In genomic region chr7:43077732-43078391, GRCh38 we compare ENCODE assay signal across 14 cellular contexts. TPM values are rescaled to one million over a fixed set of nuclear protein-coding genes. Genes with fewer than 3 reads are reported as not detected.
A peak's percentile ranks its signal among the peaks of the same experiment; 100 is the strongest.
DNase-seq lines count a peak whose midpoint lies in the region; ATAC-seq and TF ChIP-seq lines count a peak whose summit lies in the region.
"Had no signal": no experiment of that assay in that cellular context is flagged by ENCODE, and none has a peak within 500 bp of the region (broad histone marks: within the 10 kb centered on the region; RNA-seq: fewer than 3 reads in every experiment).

No MANE protein-coding gene starts in this region.

- H3K4me3 ChIP-seq in HFF-Myc (replicated peaks; ENCODE audit: low read depth, low read length): no peak overlapping the region
- no peak overlapping the region for H3K4me3 ChIP-seq in SJCRH30
- H3K4me3 ChIP-seq in iPS-15b (ENCODE audit: low read depth, low read length): peak overlapping the region; percentile 18
- H3K4me3 ChIP-seq: upper lobe of left lung had no signal

- H3K27ac Mint-ChIP-seq in Calu3 (ENCODE audit: unreplicated experiment) (no peak overlapping the region), T-helper 17 cell (no peak overlapping the region)
- H3K27ac Mint-ChIP-seq: activated naive CD8-positive, alpha-beta T cell; CD8-positive, alpha-beta T cell had no signal

- TF ChIP-seq CTCF in Calu3 (IDR thresholded peaks at IDR 0.05; ENCODE audit: unreplicated experiment) (no peak), HFF-Myc (IDR thresholded peaks at IDR 0.05; ENCODE audit: low read depth, low read length, missing control alignments) (no peak)

- H3K36me3 ChIP-seq in SJCRH30 (no peaks in the 10 kb centered on the region), iPS-15b (ENCODE audit: control insufficient read depth, insufficient read depth, low read length) (no peaks in the 10 kb centered on the region)
- H3K36me3 ChIP-seq: upper lobe of left lung had no signal

- CTCF ChIA-PET in Calu3 (lab: Charles Lee): no interaction called here

- DNase-seq in Calu3 (peak; percentile 21), HFF-Myc (ENCODE audit: extremely low read depth, low read depth) (peak; percentile 19), SJCRH30 (peak; percentile 31 to 39), NCI-H1092 (lab: John Stamatoyannopoulos, UW) (no peak), T-helper 17 cell (no peak), midbrain (lab: John Stamatoyannopoulos, UW) (no peak)
- DNase-seq: activated CD4-positive, alpha-beta T cell treated with anti-CD3 and anti-CD28 coated beads, Interleukin-2, amount 50 U/mL, for 4 hours; CD8-positive, alpha-beta T cell; NCI-H1930 had no signal

- H3K27me3 ChIP-seq in SJCRH30: no peaks in the 10 kb centered on the region
- H3K27me3 ChIP-seq in iPS-15b (ENCODE audit: control insufficient read depth, insufficient read depth, low read length): no peaks in the 10 kb centered on the region
- H3K27me3 ChIP-seq: upper lobe of left lung had no signal

- no peak overlapping the region for H3K27ac ChIP-seq in SJCRH30
- H3K27ac ChIP-seq: upper lobe of left lung had no signal

- peaks cover 4% of the 10 kb centered on the region for H3K9me3 Mint-ChIP-seq in Calu3 (ENCODE audit: low read depth, unreplicated experiment)

- H3K36me3 Mint-ChIP-seq in Calu3 (ENCODE audit: insufficient read depth, unreplicated experiment) (no peaks in the 10 kb centered on the region), T-helper 17 cell (ENCODE audit: low read depth) (peaks cover 2% of the 10 kb centered on the region)
- H3K36me3 Mint-ChIP-seq: activated naive CD8-positive, alpha-beta T cell; CD8-positive, alpha-beta T cell had no signal

- BruUV-seq in Calu3 (replicated peaks; lab: Mats Ljungman, UMichigan): no TSS peak

- H3K9me3 ChIP-seq in SJCRH30 (replicated peaks) (no peaks in the 10 kb centered on the region), iPS-15b (ENCODE audit: control insufficient read depth, insufficient read depth, low read length) (no peaks in the 10 kb centered on the region), T-helper 17 cell (ENCODE audit: control insufficient read depth, low read length, poor library complexity, severe bottlenecking) (no peaks in the 10 kb centered on the region)
- H3K9me3 ChIP-seq: upper lobe of left lung had no signal

- H3K4me1 ChIP-seq in SJCRH30 (no peaks in the 10 kb centered on the region), iPS-15b (ENCODE audit: control insufficient read depth, insufficient read depth, low read length) (peaks cover 24% of the 10 kb centered on the region)
- H3K4me1 ChIP-seq: upper lobe of left lung had no signal

- no peaks in the 10 kb centered on the region for H3K4me1 Mint-ChIP-seq in Calu3 (ENCODE audit: low read depth, unreplicated experiment)
- no peaks in the 10 kb centered on the region for H3K4me1 Mint-ChIP-seq in T-helper 17 cell

- no peak overlapping the region for H3K9ac ChIP-seq in iPS-15b (ENCODE audit: low read depth, low read length)

- intact Hi-C loops in Calu3 (cut with micrococcal nuclease; ENCODE audit: unreplicated experiment): no loop called here

- ATAC-seq in T-helper 17 cell (no peak), GM18519 (IDR thresholded peaks at IDR 0.05; ENCODE audit: low FRiP score, unreplicated experiment) (no peak)
- ATAC-seq: CD8-positive, alpha-beta T cell; right cardiac atrium had no signal

- H3K4me3 Mint-ChIP-seq in Calu3 (ENCODE audit: low read depth, unreplicated experiment) (no peak overlapping the region), T-helper 17 cell (no peak overlapping the region)
- H3K4me3 Mint-ChIP-seq: activated naive CD8-positive, alpha-beta T cell; CD8-positive, alpha-beta T cell had no signal

- H3K27me3 Mint-ChIP-seq in Calu3 (ENCODE audit: unreplicated experiment) (peaks cover 13% of the 10 kb centered on the region), T-helper 17 cell (peaks cover 52% of the 10 kb centered on the region)

RNA-seq across cellular contexts. Expression of gene HECW1, which starts 34.6 kb away (rescaled TPM):
- total RNA-seq in Calu3 (2022) (0.17 and 0.33 TPM in 2 replicates), T-helper 17 cell (not detected)
- not detected in 2 replicates for total RNA-seq in SJCRH30 (2014; rRNA removed; shearing (Covaris generic))
- total RNA-seq: CD8-positive, alpha-beta T cell; right cardiac atrium had no signal

Comparison
In these comparisons a context has a peak if more than half of its experiments do, and no peak if none do; other contexts are left out.
1. DNase-seq: peak in Calu3 (single experiment), HFF-Myc (single experiment) and SJCRH30 (2 of 2); none in NCI-H1092 (single experiment), T-helper 17 cell (0 of 3) and midbrain (single experiment).